In the genomic region with DNA sequence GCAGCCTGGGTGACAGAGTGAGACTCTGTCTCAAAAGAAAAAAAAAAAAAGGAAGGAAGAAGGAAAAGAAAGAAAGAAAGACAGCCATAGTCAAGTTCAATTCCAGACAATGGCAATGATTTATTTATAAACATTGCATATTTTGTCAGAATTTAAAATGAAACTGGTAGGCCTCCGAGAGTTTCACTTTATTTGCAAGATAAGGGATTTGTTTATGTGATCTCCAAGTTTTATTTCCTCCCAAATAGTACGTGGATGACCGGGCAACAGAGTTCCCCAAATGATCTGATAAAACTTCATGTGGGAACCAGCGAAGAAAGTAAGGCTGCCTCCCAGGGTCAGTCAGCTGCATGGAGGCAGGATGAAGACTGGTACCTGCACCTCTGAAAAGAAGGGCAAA, we compare ENCODE assay signal across 21 cellular contexts. TPM values are rescaled to one million over a fixed set of nuclear protein-coding genes. Genes with fewer than 3 reads are reported as not detected.
"Had no signal": no experiment of that assay in that cellular context is flagged by ENCODE, and none has a peak within 500 bp of the region (broad histone marks: within the 10 kb centered on the region; RNA-seq: fewer than 3 reads in every experiment).

No MANE protein-coding gene starts in this region.

- H3K27me3 ChIP-seq: MG63 had no signal

- ATAC-seq: SK-N-SH treated with all-trans-retinoic acid at 6 μM for 48 hours had no signal

- H3K9me3 ChIP-seq: MG63 had no signal

- H3K36me3 ChIP-seq: MG63 had no signal

- H3K4me3 ChIP-seq: MG63 had no signal

- FAIRE-seq: RCC 7860 had no signal

- DNase-seq: Karpas-422, KG1, MG63, NCI-H1092 treated with DMSO at 0.1 percent for 48 hours, NCI-H1436, NCI-H187, NCI-H2029, NCI-H2081 treated with DMSO at 0.1 percent for 48 hours, NCI-H2171, NCI-H226, NCI-H446, NCI-H510A, NCI-H524 treated with DMSO at 0.1 percent for 48 hours, NCI-H69, NCI-H774, Right ventricle myocardium superior, RPMI8226 had no signal

RNA-seq across cellular contexts. Expression of gene MOBP, which starts 28.6 kb away (rescaled TPM):
- total RNA-seq: HT1080, Right ventricle myocardium superior, SK-MEL-5 had no signal
